Comparison of ENCODE assay signal across 1 cellular context in the genomic region with DNA sequence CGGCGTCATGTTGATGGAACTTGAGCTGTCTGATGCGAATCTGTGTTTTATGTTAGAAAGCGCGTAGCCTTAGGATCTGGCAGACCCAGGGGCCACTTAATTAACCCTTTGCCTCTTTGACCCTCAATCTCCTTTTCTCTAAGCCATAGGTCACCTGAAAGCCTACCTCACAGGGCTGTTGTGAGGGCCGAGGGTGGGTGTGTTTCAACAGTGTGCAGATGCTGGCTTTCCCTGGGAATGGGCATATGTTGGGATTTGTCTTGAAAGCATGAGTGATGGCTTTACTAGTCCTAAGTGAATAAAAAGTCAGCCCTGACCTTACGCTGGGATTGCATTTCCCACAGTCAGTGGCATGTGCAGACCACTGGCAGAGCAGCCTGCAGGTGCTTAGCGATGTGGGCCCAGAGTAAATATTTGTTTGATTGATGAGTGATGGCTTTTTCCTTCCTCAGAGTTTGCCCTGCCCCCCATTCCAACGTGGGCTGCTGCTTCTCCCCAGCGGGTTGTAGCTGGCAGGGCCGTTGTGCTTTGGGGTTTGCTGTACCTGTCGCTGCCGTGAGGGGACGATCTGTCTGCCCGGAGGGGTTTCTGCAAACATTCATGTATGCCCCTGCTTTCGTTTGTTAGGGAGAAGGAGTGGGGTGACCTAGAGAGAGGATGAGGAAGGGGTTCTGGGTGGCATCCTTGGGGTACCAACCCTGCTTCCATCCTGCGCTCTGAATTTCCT.
TF ChIP-seq lines count a peak whose summit lies in the region.

No MANE protein-coding gene starts in this region.

TF ChIP-seq in SK-N-SH, 30 proteins besides CTCF, POLR2A, EP300 and RAD21 (continued from another document):
- TF ChIP-seq NRF1 (IDR thresholded peaks at IDR 0.05; ENCODE audit: low read depth, low read length) (no peak), JUND (IDR thresholded peaks at IDR 0.05) (no peak)
